ENCODE assay signal across 22 cellular contexts in the genomic region with DNA sequence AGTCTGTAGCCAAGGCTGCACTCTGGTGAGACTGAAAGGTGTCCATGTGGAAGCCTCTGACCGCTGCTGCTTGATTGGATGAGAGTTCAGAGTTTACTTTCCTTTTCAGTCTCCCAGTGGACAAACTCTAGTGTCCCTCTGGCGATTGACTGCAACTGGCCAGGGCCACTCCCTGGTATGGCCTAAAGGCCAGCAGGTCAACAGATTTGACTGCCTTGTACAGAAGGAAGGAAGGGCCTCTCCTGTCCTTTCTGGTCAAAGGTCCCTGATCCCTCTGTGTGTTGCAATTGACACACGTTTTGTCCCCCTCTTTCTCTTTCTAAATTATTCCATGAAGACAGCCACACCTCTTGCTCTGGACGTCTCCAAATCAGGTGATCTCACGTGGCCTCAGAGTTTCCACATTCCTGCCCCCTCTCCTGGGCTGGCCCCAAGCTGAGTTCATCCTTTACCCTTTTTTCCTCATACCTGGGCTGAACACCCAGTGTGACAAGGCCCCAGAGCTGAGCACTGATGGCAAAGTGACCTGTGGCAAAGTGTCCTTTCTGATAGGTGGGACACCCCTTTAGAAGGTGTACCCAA. TPM values are rescaled to one million over a fixed set of nuclear protein-coding genes. Genes with fewer than 3 reads are reported as not detected.
"Had no signal": no experiment of that assay in that cellular context is flagged by ENCODE, and none has a peak within 500 bp of the region (broad histone marks: within the 10 kb centered on the region; RNA-seq: fewer than 3 reads in every experiment).

No MANE protein-coding gene starts in this region.

- DNase-seq: activated CD4-positive, alpha-beta T cell treated with anti-CD3 and anti-CD28 coated beads, Interleukin-2, amount 10 ng/mL, durations not matched to agents 24 days and 14 days; activated CD8-positive, alpha-beta T cell treated with anti-CD3 and anti-CD28 coated beads for 36 hours; activated naive CD4-positive, alpha-beta T cell treated with anti-CD3 and anti-CD28 coated beads for 36 hours; activated T-cell treated with anti-CD3 and anti-CD28 coated beads, Interleukin-2, amount 50 U/mL, for 1 hour; central memory CD4-positive, alpha-beta T cell; colonic mucosa; foreskin keratinocyte; hypothalamus; islet precursor cell; left lung; nephron progenitor cell; occipital lobe; psoas muscle; right cardiac atrium; small intestine; stimulated activated CD4-positive, alpha-beta T cell treated with anti-CD3 and anti-CD28 coated beads, Interleukin-4, amount 100 ng/mL, for 24 hours; T-helper 1 cell; T-helper 9 cell had no signal

- H3K9me3 ChIP-seq: colonic mucosa, left lung, psoas muscle, thoracic aorta had no signal

- H3K9me3 Mint-ChIP-seq: activated CD4-positive, alpha-beta T cell treated with anti-CD3 and anti-CD28 coated beads, Interleukin-2, amount 10 ng/mL, durations not matched to agents 24 days and 14 days; activated CD8-positive, alpha-beta T cell treated with anti-CD3 and anti-CD28 coated beads for 36 hours; activated naive CD4-positive, alpha-beta T cell treated with anti-CD3 and anti-CD28 coated beads for 36 hours; activated T-helper 17 cell treated with anti-CD3 and anti-CD28 coated beads, Interleukin-2, amount 50 U/mL, for 72 hours had no signal

- H3K27ac Mint-ChIP-seq: activated CD4-positive, alpha-beta T cell treated with anti-CD3 and anti-CD28 coated beads, Interleukin-2, amount 10 ng/mL, durations not matched to agents 24 days and 14 days; activated CD8-positive, alpha-beta T cell treated with anti-CD3 and anti-CD28 coated beads for 36 hours; activated naive CD4-positive, alpha-beta T cell treated with anti-CD3 and anti-CD28 coated beads for 36 hours; activated T-helper 17 cell treated with anti-CD3 and anti-CD28 coated beads, Interleukin-2, amount 50 U/mL, for 72 hours; nephron progenitor cell; stimulated activated memory B cell treated with anti-CD40 and anti-IgM and Interleukin-4, amounts not matched to agents 10 μg/mL and 1 μg/mL and 100 μg/mL, for 72 hours had no signal

- H3K4me1 ChIP-seq: colonic mucosa, foreskin keratinocyte, left lung, psoas muscle had no signal

- H3K36me3 Mint-ChIP-seq: brain; stimulated activated memory B cell treated with anti-CD40 and anti-IgM and Interleukin-4, amounts not matched to agents 10 μg/mL and 1 μg/mL and 100 μg/mL, for 72 hours had no signal

- H3K36me3 ChIP-seq: colonic mucosa, left lung, thoracic aorta had no signal

- H3K27ac ChIP-seq: colonic mucosa, foreskin keratinocyte, left lung, psoas muscle had no signal

- ATAC-seq: activated CD8-positive, alpha-beta T cell treated with anti-CD3 and anti-CD28 coated beads for 36 hours; activated T-helper 17 cell treated with anti-CD3 and anti-CD28 coated beads, Interleukin-2, amount 50 U/mL, for 72 hours; foreskin keratinocyte; left lung; psoas muscle; right cardiac atrium; stimulated activated memory B cell treated with anti-CD40 and anti-IgM and Interleukin-4, amounts not matched to agents 10 μg/mL and 1 μg/mL and 100 μg/mL, for 72 hours had no signal

- H3K4me1 Mint-ChIP-seq: activated CD4-positive, alpha-beta T cell treated with anti-CD3 and anti-CD28 coated beads, Interleukin-2, amount 10 ng/mL, durations not matched to agents 24 days and 14 days; activated T-helper 17 cell treated with anti-CD3 and anti-CD28 coated beads, Interleukin-2, amount 50 U/mL, for 72 hours; brain; stimulated activated memory B cell treated with anti-CD40 and anti-IgM and Interleukin-4, amounts not matched to agents 10 μg/mL and 1 μg/mL and 100 μg/mL, for 72 hours had no signal

- H3K27me3 ChIP-seq: colonic mucosa, foreskin keratinocyte had no signal

- H3K4me3 ChIP-seq: colonic mucosa, left lung, psoas muscle, thoracic aorta had no signal

- H3K4me3 Mint-ChIP-seq: activated CD4-positive, alpha-beta T cell treated with anti-CD3 and anti-CD28 coated beads, Interleukin-2, amount 10 ng/mL, durations not matched to agents 24 days and 14 days; activated CD8-positive, alpha-beta T cell treated with anti-CD3 and anti-CD28 coated beads for 36 hours; activated naive CD4-positive, alpha-beta T cell treated with anti-CD3 and anti-CD28 coated beads for 36 hours; activated T-helper 17 cell treated with anti-CD3 and anti-CD28 coated beads, Interleukin-2, amount 50 U/mL, for 72 hours; brain; nephron progenitor cell; stimulated activated memory B cell treated with anti-CD40 and anti-IgM and Interleukin-4, amounts not matched to agents 10 μg/mL and 1 μg/mL and 100 μg/mL, for 72 hours had no signal

RNA-seq across cellular contexts. Expression of a gene that starts 18.7 kb away (rescaled TPM):
- total RNA-seq: activated CD4-positive, alpha-beta T cell treated with anti-CD3 and anti-CD28 coated beads, Interleukin-2, amount 10 ng/mL, durations not matched to agents 24 days and 14 days; activated naive CD4-positive, alpha-beta T cell treated with anti-CD3 and anti-CD28 coated beads for 36 hours had no signal
